In genomic region chr12:124532331-124532750, GRCh38 we compare ENCODE assay signal across 16 cellular contexts. TPM values are rescaled to one million over a fixed set of nuclear protein-coding genes. Genes with fewer than 3 reads are reported as not detected.
A peak's percentile ranks its signal among the peaks of the same experiment; 100 is the strongest.
DNase-seq lines count a peak whose midpoint lies in the region; ATAC-seq and TF ChIP-seq lines count a peak whose summit lies in the region.
"Had no signal": no experiment of that assay in that cellular context is flagged by ENCODE, and none has a peak within 500 bp of the region (broad histone marks: within the 10 kb centered on the region; RNA-seq: fewer than 3 reads in every experiment).

No MANE protein-coding gene starts in this region.

- H2AFZ ChIP-seq in neural cell (ENCODE audit: low read depth, low read length): no peak overlapping the region

- peaks cover 5 to 24% of the 10 kb centered on the region in 2 donors for H3K4me1 Mint-ChIP-seq in effector memory CD8-positive, alpha-beta T cell (ENCODE audit: low read depth in 2 of 2)
- peaks cover 14 to 31% of the 10 kb centered on the region in 2 donors for H3K4me1 Mint-ChIP-seq in natural killer cell

- no peak for TF ChIP-seq CTCF in neural cell (IDR thresholded peaks at IDR 0.05; ENCODE audit: poor library complexity, severe bottlenecking)
- TF ChIP-seq CTCF in natural killer cell (IDR thresholded peaks at IDR 0.05): no peak

- peak overlapping the region in 1 of 2 donors; percentile 28 for H3K27ac Mint-ChIP-seq in effector memory CD8-positive, alpha-beta T cell
- no peak overlapping the region for H3K27ac Mint-ChIP-seq in natural killer cell

- H3K27ac ChIP-seq in BLaER1: peak overlapping the region; percentile 44
- peak overlapping the region; percentile 6 for H3K27ac ChIP-seq in ectodermal cell (ENCODE audit: insufficient read depth, low read depth, low read length, poor library complexity, severe bottlenecking)
- peak overlapping the region; percentile 82 for H3K27ac ChIP-seq in neural cell (ENCODE audit: low read length)

- H3K9me3 Mint-ChIP-seq in effector memory CD8-positive, alpha-beta T cell: no peaks in the 10 kb centered on the region
- no peaks in the 10 kb centered on the region for H3K9me3 Mint-ChIP-seq in natural killer cell
- H3K9me3 Mint-ChIP-seq: naive B cell had no signal

- intact Hi-C loops in natural killer cell (cut with micrococcal nuclease): no loop called here

- no peak for TF ChIP-seq RAD21 in neural cell (conservative IDR thresholded peaks at IDR 0.05)

- no peak overlapping the region for H3K9ac ChIP-seq in BLaER1
- peak overlapping the region; percentile 55 for H3K9ac ChIP-seq in neural cell (ENCODE audit: low read length)

- peaks cover 15% of the 10 kb centered on the region for H3K36me3 ChIP-seq in BLaER1
- H3K36me3 ChIP-seq in ectodermal cell (ENCODE audit: control insufficient read depth, insufficient read depth, low read length): no peaks in the 10 kb centered on the region
- no peaks in the 10 kb centered on the region for H3K36me3 ChIP-seq in neural cell (ENCODE audit: insufficient read depth, low read length)

- peaks cover 100% of the 10 kb centered on the region for H4K20me1 ChIP-seq in BLaER1
- H4K20me1 ChIP-seq in neural cell (ENCODE audit: insufficient read depth): no peaks in the 10 kb centered on the region

- no peaks in the 10 kb centered on the region for H3K9me2 ChIP-seq in neural cell (ENCODE audit: insufficient read depth, low read length)

- no peak for ATAC-seq in effector memory CD8-positive, alpha-beta T cell (replicated peaks)
- ATAC-seq in GM21360 (IDR thresholded peaks at IDR 0.05; ENCODE audit: unreplicated experiment): no peak
- ATAC-seq in natural killer cell: no peak
- ATAC-seq: HCT116 had no signal

- H3K9me3 ChIP-seq in BLaER1 (no peaks in the 10 kb centered on the region), ectodermal cell (ENCODE audit: control insufficient read depth, low read length) (no peaks in the 10 kb centered on the region), neural cell (ENCODE audit: low read length) (no peaks in the 10 kb centered on the region)

- H3K36me3 Mint-ChIP-seq in effector memory CD8-positive, alpha-beta T cell (ENCODE audit: insufficient read depth): peaks cover 3% of the 10 kb centered on the region
- no peaks in the 10 kb centered on the region for H3K36me3 Mint-ChIP-seq in natural killer cell

- H3K4me2 ChIP-seq in BLaER1 (peak overlapping the region; percentile 98), neural cell (ENCODE audit: low read length) (no peak overlapping the region)

- H3K27me3 ChIP-seq in BLaER1 (no peaks in the 10 kb centered on the region), ectodermal cell (ENCODE audit: control insufficient read depth, insufficient read depth, low read length, poor library complexity, severe bottlenecking) (no peaks in the 10 kb centered on the region), neural cell (ENCODE audit: insufficient read depth, low read depth, low read length) (no peaks in the 10 kb centered on the region)

- DNase-seq in NCI-H2171 (lab: John Stamatoyannopoulos, UW): peak; percentile 83
- DNase-seq in effector memory CD8-positive, alpha-beta T cell: no peak
- no peak for DNase-seq in AG08396 (ENCODE audit: low spot score)
- no peak for DNase-seq in natural killer cell
- DNase-seq: activated effector memory CD4-positive, alpha-beta T cell treated with Interleukin-2 at 50 U/mL for 16 hours; Calu3; foreskin melanocyte; naive B cell; NCI-H2107; stimulated activated CD4-positive, alpha-beta T cell treated with anti-CD3 and anti-CD28 coated beads, Interleukin-15, amount 100 ng/mL, for 24 hours; T-helper 2 cell had no signal

- H3F3A ChIP-seq in neural cell (ENCODE audit: insufficient read depth, low read length, poor library complexity, severe bottlenecking): peaks cover 9% of the 10 kb centered on the region

- 15 to 25% methylated on average over 14 of the region's 14 CpGs for WGBS in ectodermal cell, 2 experiments

- H3K27me3 Mint-ChIP-seq in effector memory CD8-positive, alpha-beta T cell: no peaks in the 10 kb centered on the region
- H3K27me3 Mint-ChIP-seq in natural killer cell (ENCODE audit: low read depth in 2 of 2): no peaks in the 10 kb centered on the region
- H3K27me3 Mint-ChIP-seq: naive B cell had no signal

- no peak overlapping the region for H3K4me3 ChIP-seq in BLaER1
- no peak overlapping the region for H3K4me3 ChIP-seq in ectodermal cell (ENCODE audit: insufficient read depth, low read depth, low read length)
- H3K4me3 ChIP-seq in neural cell (ENCODE audit: low read length): no peak overlapping the region

- H3K4me1 ChIP-seq in BLaER1 (peaks cover 75% of the 10 kb centered on the region), ectodermal cell (ENCODE audit: control insufficient read depth, insufficient read depth, low read length) (peaks cover 23% of the 10 kb centered on the region)

- peaks cover 10% of the 10 kb centered on the region for H3K79me2 ChIP-seq in neural cell (replicated peaks; ENCODE audit: insufficient read depth, low read length)

- no peak for TF ChIP-seq EP300 in neural cell (conservative IDR thresholded peaks at IDR 0.05; ENCODE audit: poor library complexity, severe bottlenecking)

- H3K4me3 Mint-ChIP-seq in effector memory CD8-positive, alpha-beta T cell: no peak overlapping the region
- H3K4me3 Mint-ChIP-seq in natural killer cell: no peak overlapping the region

TF ChIP-seq in neural cell, 6 proteins besides CTCF, POLR2A, EP300 and RAD21:
- TF ChIP-seq EZH2 (IDR thresholded peaks at IDR 0.05; ENCODE audit: borderline replicate concordance, insufficient read depth, low read length, poor library complexity, severe bottlenecking) (no peak), POLR2AphosphoS5 (IDR thresholded peaks at IDR 0.05) (no peak), REST (IDR thresholded peaks at IDR 0.05; ENCODE audit: borderline replicate concordance) (no peak), TAF1 (IDR thresholded peaks at IDR 0.05; ENCODE audit: low read depth) (no peak)

RNA-seq across cellular contexts. Expression of gene NCOR2, which starts 35.1 kb away (rescaled TPM):
- 119 TPM for polyA plus RNA-seq in ectodermal cell (2013, experiment 1 of 4)
- polyA plus RNA-seq in ectodermal cell (2013, experiment 2 of 4): 111 TPM
- polyA plus RNA-seq in ectodermal cell (2013, experiment 3 of 4): 112 TPM
- polyA plus RNA-seq in ectodermal cell (2013, experiment 4 of 4): 113 TPM
- polyA plus RNA-seq in neural cell: 2.8 and 4.8 TPM in 2 replicates
- 17.3 and 20.7 TPM in 2 replicates for polyA minus RNA-seq in neural cell
- total RNA-seq in natural killer cell: 100 to 1,000 TPM; 109 to 126 (median 125) TPM

Comparison
In these comparisons a context has a peak if more than half of its experiments do, and no peak if none do; other contexts are left out.
1. H3K27ac ChIP-seq: peak in every context shown above with its lines; median percentile 82 in neural cell; 44 in BLaER1; 6 in ectodermal cell.